In the genomic region with DNA sequence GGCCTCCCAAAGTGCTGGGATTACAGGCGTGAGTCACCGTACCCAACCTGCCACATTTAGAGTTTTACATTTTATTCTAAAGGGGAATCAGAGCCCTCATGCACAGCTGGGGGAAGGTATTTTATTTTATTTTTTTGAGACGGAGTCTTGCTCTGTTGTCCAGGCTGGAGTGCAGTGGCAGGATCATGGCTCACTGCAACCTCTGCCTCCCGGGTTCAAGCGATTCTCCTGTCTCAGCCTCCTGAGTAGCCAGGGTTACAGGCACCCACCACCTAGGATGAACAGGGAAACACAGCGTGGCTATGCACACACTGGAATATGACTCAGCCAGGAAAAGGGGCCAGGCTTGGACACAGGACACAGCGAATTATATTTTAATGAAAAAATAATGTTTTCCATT, we compare ENCODE assay signal across 3 cellular contexts. TPM values are rescaled to one million over a fixed set of nuclear protein-coding genes. Genes with fewer than 3 reads are reported as not detected.
"Had no signal": no experiment of that assay in that cellular context is flagged by ENCODE, and none has a peak within 500 bp of the region (broad histone marks: within the 10 kb centered on the region; RNA-seq: fewer than 3 reads in every experiment).

No MANE protein-coding gene starts in this region.

RNA-seq across cellular contexts. Expression of gene TMPRSS9, which starts 37.1 kb away (rescaled TPM):
- total RNA-seq: HT1080, IMR-90 had no signal
- polyA plus RNA-seq: IgD-negative memory B cell, IMR-90 had no signal
